8 cellular contexts compared by ENCODE assay signal in the genomic region with DNA sequence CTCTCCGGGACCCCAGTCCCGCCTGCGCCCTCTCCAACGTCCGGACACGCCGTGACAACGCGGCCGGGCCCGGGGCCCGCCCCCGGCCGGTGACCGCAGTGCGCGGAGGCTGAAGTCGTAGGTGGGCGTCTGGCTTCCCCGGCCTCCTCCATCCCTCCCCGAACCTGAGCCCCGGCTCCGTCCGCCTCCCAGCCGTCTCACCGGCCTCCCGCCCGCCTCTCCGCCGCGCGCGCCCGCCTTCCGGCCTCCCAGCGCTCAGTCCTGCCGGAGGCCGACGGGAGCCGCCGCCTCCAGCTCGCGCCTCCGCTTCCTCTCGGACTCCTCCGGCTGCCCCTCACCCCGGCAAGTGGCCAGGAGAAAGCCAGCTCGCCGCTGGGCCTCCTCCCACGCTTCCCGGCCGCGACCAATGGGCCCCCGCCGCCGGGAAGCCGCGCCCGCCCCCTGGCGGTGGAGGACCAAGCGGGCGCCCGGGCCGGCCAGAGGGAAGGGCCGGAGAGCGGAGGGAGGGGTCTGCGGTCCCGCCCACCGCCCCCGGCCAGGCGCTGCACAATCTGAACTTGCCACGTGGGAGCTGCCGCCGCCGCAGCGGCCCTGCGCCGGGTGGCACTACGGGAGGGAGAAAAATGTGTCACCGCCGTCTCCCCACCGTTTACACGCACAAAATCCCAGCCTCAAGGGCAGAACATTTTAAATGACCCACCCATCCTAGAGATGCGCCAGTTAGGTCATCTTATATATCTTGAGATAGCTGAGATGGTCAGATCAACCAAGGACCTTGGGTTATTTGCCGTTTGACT. TPM values are rescaled to one million over a fixed set of nuclear protein-coding genes. Genes with fewer than 3 reads are reported as not detected.
DNase-seq lines count a peak whose midpoint lies in the region; ATAC-seq and TF ChIP-seq lines count a peak whose summit lies in the region.

A gene with protein sequence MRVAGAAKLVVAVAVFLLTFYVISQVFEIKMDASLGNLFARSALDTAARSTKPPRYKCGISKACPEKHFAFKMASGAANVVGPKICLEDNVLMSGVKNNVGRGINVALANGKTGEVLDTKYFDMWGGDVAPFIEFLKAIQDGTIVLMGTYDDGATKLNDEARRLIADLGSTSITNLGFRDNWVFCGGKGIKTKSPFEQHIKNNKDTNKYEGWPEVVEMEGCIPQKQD (minus strand): TSS at position 348 of the 797 bp plus-strand sequence. CDS start 13,339 bp downstream, outside the sequence.

- peak; percentile 99 for ATAC-seq in gastroesophageal sphincter

- H3K4me3 ChIP-seq in HAP-1 (peak within 1 kb of the TSS; percentile 66), MG63 (peak within 1 kb of the TSS; percentile 72), SJSA1 (peak within 1 kb of the TSS; percentile 93), gastroesophageal sphincter (peak within 1 kb of the TSS; percentile 85 to 89)

- H3K9me3 ChIP-seq in HAP-1 (no peaks in the 10 kb centered on the region), MG63 (no peaks in the 10 kb centered on the region), SJSA1 (replicated peaks) (no peaks in the 10 kb centered on the region), gastroesophageal sphincter (no peaks in the 10 kb centered on the region)

- peaks cover 6% of the 10 kb centered on the region; the same call in 1 of the 2 replicates for H3K36me3 ChIP-seq in HAP-1 (replicated peaks)
- peaks cover 17% of the 10 kb centered on the region for H3K36me3 ChIP-seq in MG63
- H3K36me3 ChIP-seq in SJSA1: peaks cover 24% of the 10 kb centered on the region
- H3K36me3 ChIP-seq in gastroesophageal sphincter: no peaks in the 10 kb centered on the region

- H3K27ac ChIP-seq in SJSA1 (peak within 1 kb of the TSS; percentile 87), gastroesophageal sphincter (peak within 1 kb of the TSS; percentile 40 to 93 (median 84))

- peak; percentile 88 to 90 for TF ChIP-seq POLR2A in gastroesophageal sphincter (IDR thresholded peaks at IDR 0.05)

- WGBS in gastroesophageal sphincter (ENCODE audit: low coverage in 1 of 2), 2 donors: 0 to 4% methylated on average over 3 of the region's 85 CpGs

- in situ Hi-C loops in HAP-1 (cut with MboI; ENCODE audit: low sequenced_read_pairs): no loop called here

- H3K4me1 ChIP-seq in HAP-1 (peaks cover 8% of the 10 kb centered on the region), SJSA1 (replicated peaks) (peaks cover 14% of the 10 kb centered on the region), gastroesophageal sphincter (peaks cover 0 to 15% (median 2%) of the 10 kb centered on the region in 3 donors)

- TF ChIP-seq EP300 in gastroesophageal sphincter (IDR thresholded peaks at IDR 0.05): no peak

- peak; percentile 88 to 98 (median 96) for TF ChIP-seq CTCF in gastroesophageal sphincter (IDR thresholded peaks at IDR 0.05)

- no peaks in the 10 kb centered on the region for H3K27me3 ChIP-seq in HAP-1 (ENCODE audit: low read depth)
- no peaks in the 10 kb centered on the region for H3K27me3 ChIP-seq in MG63
- no peaks in the 10 kb centered on the region for H3K27me3 ChIP-seq in SJSA1 (replicated peaks)
- no peaks in the 10 kb centered on the region for H3K27me3 ChIP-seq in gastroesophageal sphincter

- DNase-seq in GM03348 (ENCODE audit: low spot score): peak; percentile 99
- DNase-seq in HAP-1 (ENCODE audit: low spot score in 2 of 2): peak; percentile 84 to 90
- peak; percentile 94 for DNase-seq in MG63
- DNase-seq in SJSA1 (ENCODE audit: low read depth in 1 of 2, low spot score in 2 of 2): peak; percentile 94 to 98
- DNase-seq in activated naive CD4-positive, alpha-beta T cell treated with Interleukin-2 at 50 U/mL for 16 hours: peak; percentile 87
- peak; percentile 50 for DNase-seq in non-pigmented ciliary epithelial cell (ENCODE audit: low read depth)
- peak; percentile 91 for DNase-seq in superior temporal gyrus (ENCODE audit: extremely low spot score)

RNA-seq across cellular contexts. Expression of the gene that starts here (rescaled TPM):
- total RNA-seq in MG63 (2014; rRNA removed; shearing (Covaris generic); ENCODE audit: low replicate concordance): 28.8 and 39.5 TPM in 2 replicates
- total RNA-seq in SJSA1 (2014; rRNA removed; shearing (Covaris generic)): 72.1 and 83.4 TPM in 2 replicates
- 10 to 100 TPM; 27.4 to 48.1 (median 31.8) TPM for total RNA-seq in gastroesophageal sphincter

Comparison
In these comparisons a context has a peak if more than half of its experiments do, and no peak if none do; other contexts are left out.
1. Peak in every context shown above with its lines: DNase-seq, ATAC-seq, H3K4me3 ChIP-seq and H3K27ac ChIP-seq.